Comparison of ENCODE assay signal across 18 cellular contexts in the genomic region with DNA sequence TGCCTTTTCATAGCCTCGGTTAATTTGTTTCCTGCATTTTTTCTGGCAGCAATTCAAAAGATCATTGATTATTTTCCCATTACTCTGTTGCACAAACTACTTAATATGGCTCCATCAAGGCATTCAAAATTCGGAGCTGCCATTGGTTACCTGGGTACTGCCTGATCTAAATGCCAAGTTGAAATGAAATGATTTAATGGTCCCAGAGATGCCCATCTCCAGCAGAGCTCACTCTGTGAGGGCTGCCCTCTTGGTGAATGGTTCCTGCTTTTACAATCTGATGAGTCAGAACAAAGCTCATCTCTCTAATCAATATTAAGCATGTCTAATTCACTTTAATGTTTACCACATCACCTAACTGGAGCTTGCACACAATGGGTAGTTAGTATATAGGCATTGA.
DNase-seq lines count a peak whose midpoint lies in the region; ATAC-seq and TF ChIP-seq lines count a peak whose summit lies in the region.
"Had no signal": no experiment of that assay in that cellular context is flagged by ENCODE, and none has a peak within 500 bp of the region (broad histone marks: within the 10 kb centered on the region; RNA-seq: fewer than 3 reads in every experiment).

No MANE protein-coding gene starts in this region.

- H3K27me3 ChIP-seq in tibial artery, result no peaks in the 10 kb centered on the region
- H3K27me3 ChIP-seq: BLaER1 treated with 17β-estradiol and CSF1 and Interleukin-3, amounts not matched to agents 10 nM and 100 nM had no signal

- H3K4me3 ChIP-seq in tibial artery, result no peak overlapping the region
- H3K4me3 ChIP-seq: BLaER1 treated with 17β-estradiol and CSF1 and Interleukin-3, amounts not matched to agents 10 nM and 100 nM; HAP-1 had no signal

- peaks cover 8% of the 10 kb centered on the region for H3K9me3 Mint-ChIP-seq in WTC11

- TF ChIP-seq CTCF in WTC11 (IDR thresholded peaks at IDR 0.05) (no peak), tibial artery (IDR thresholded peaks at IDR 0.05) (no peak)

- CTCF ChIA-PET in WTC11 (lab: Charles Lee), result interaction anchor here (0.8 to 1.4 kb wide), 2 partner anchors 216 to 598 kb away, joined by 3 read pairs; no protein-coding TSS in a partner anchor

- no peaks in the 10 kb centered on the region for H3K36me3 Mint-ChIP-seq in WTC11
- H3K36me3 Mint-ChIP-seq: CD4-positive, CD25-positive, alpha-beta regulatory T cell had no signal

- H3K4me1 Mint-ChIP-seq in WTC11, result peaks cover 29% of the 10 kb centered on the region

- no peak overlapping the region for H3K4me3 Mint-ChIP-seq in WTC11
- H3K4me3 Mint-ChIP-seq: CD4-positive, CD25-positive, alpha-beta regulatory T cell had no signal

- ATAC-seq in WTC11, result no peak

- H3K27ac Mint-ChIP-seq in WTC11, result 0 out of 2 replicates have a peak overlapping the region, but pooled peaks have one; percentile 11
- H3K27ac Mint-ChIP-seq: CD4-positive, CD25-positive, alpha-beta regulatory T cell had no signal

- DNase-seq in NCI-H1092 treated with DMSO at 0.1 percent for 48 hours (lab: John Stamatoyannopoulos, UW), result peak; percentile 5
- no peak for DNase-seq in NCI-H1092 (lab: John Stamatoyannopoulos, UW)
- DNase-seq in DMS79 (lab: John Stamatoyannopoulos, UW), result peak; percentile 67
- DNase-seq in NCI-H1105 treated with DMSO at 0.1 percent for 48 hours (lab: John Stamatoyannopoulos, UW), result peak; percentile 71
- DNase-seq in WTC11 (ENCODE audit: low spot score), result no peak
- DNase-seq in NCI-H2081 (lab: John Stamatoyannopoulos, UW), result no peak
- no peak for DNase-seq in COLO668 (lab: John Stamatoyannopoulos, UW; ENCODE audit: unreplicated experiment)
- no peak for DNase-seq in tibial artery
- DNase-seq: AML-193; Calu3; CD4-positive, CD25-positive, alpha-beta regulatory T cell; DMS 273 treated with DMSO at 0.1 percent for 48 hours; EL; GOT3 had no signal

- no peaks in the 10 kb centered on the region for H3K9me3 ChIP-seq in tibial artery
- H3K9me3 ChIP-seq: BLaER1 treated with 17β-estradiol and CSF1 and Interleukin-3, amounts not matched to agents 10 nM and 100 nM; HAP-1 had no signal

- intact Hi-C loops in tibial artery (cut with DNase I; ENCODE audit: low total_unique reads), result no loop called here

- H3K27ac ChIP-seq in tibial artery, result no peak overlapping the region
- H3K27ac ChIP-seq: 22Rv1; BLaER1 treated with 17β-estradiol and CSF1 and Interleukin-3, amounts not matched to agents 10 nM and 100 nM; HL-60 had no signal

- no peaks in the 10 kb centered on the region for H3K4me1 ChIP-seq in tibial artery
- H3K4me1 ChIP-seq: BLaER1 treated with 17β-estradiol and CSF1 and Interleukin-3, amounts not matched to agents 10 nM and 100 nM; HAP-1 had no signal

- no peaks in the 10 kb centered on the region for H3K36me3 ChIP-seq in tibial artery
- H3K36me3 ChIP-seq: BLaER1 treated with 17β-estradiol and CSF1 and Interleukin-3, amounts not matched to agents 10 nM and 100 nM; HAP-1 had no signal

- POLR2A ChIA-PET in WTC11 (lab: Charles Lee), result interaction anchor here (0.5 kb wide), 1 partner anchor 99 kb away, joined by 3 read pairs; no protein-coding TSS in a partner anchor

- H3K27me3 Mint-ChIP-seq in WTC11 (ENCODE audit: low read depth), result no peaks in the 10 kb centered on the region
- H3K27me3 Mint-ChIP-seq: CD4-positive, CD25-positive, alpha-beta regulatory T cell had no signal

TF ChIP-seq in WTC11, 78 proteins besides CTCF, POLR2A, EP300 and RAD21 (continues in another document):
- TF ChIP-seq, protein P1, sequence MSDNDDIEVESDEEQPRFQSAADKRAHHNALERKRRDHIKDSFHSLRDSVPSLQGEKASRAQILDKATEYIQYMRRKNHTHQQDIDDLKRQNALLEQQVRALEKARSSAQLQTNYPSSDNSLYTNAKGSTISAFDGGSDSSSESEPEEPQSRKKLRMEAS (CRISPR knock-in tag; IDR thresholded peaks at IDR 0.05), result no peak
- TF ChIP-seq, protein P2, sequence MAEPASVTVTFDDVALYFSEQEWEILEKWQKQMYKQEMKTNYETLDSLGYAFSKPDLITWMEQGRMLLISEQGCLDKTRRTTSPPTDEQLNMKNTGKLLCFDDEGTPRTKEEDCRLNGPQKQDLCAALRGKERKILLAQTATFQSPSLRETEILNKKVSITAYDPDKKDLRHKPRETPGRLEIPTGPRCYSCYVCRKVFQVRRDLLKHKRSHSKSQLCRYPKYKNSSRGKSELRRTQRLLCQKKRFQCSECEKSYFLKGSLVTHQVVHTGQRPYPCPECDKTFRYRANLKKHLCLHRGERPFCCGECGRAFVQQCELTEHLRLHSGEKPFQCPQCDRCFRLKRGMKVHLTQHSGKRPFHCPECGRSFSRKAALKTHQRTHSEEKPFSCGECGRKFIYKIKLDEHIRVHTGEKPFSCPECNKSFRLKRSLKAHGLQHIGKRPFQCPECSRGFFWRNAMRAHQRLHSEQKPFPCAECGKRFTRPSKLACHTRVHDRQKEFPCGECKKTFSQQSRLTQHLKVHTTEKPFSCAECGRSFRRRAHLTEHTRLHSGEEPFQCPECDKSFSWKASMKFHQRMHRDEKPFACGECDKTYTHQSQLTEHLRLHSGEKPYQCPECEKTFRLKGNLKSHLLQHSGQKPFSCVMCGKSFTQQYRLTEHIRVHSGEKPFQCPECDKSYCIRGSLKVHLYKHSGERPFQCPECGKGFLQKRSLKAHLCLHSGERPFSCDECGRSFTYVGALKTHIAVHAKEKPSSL (CRISPR knock-in tag; conservative IDR thresholded peaks at IDR 0.05), result no peak
- no peak for TF ChIP-seq TP53 (CRISPR knock-in tag; IDR thresholded peaks at IDR 0.05)
- no peak for TF ChIP-seq FOXJ3 (CRISPR knock-in tag; IDR thresholded peaks at IDR 0.05; ENCODE audit: borderline replicate concordance)
- TF ChIP-seq NR2C2 (CRISPR knock-in tag; IDR thresholded peaks at IDR 0.05), result no peak
- no peak for TF ChIP-seq ELF4 (CRISPR knock-in tag; IDR thresholded peaks at IDR 0.05; ENCODE audit: low read depth)
- TF ChIP-seq RELA (CRISPR knock-in tag; IDR thresholded peaks at IDR 0.05; ENCODE audit: borderline replicate concordance), result no peak
- TF ChIP-seq, protein P3, sequence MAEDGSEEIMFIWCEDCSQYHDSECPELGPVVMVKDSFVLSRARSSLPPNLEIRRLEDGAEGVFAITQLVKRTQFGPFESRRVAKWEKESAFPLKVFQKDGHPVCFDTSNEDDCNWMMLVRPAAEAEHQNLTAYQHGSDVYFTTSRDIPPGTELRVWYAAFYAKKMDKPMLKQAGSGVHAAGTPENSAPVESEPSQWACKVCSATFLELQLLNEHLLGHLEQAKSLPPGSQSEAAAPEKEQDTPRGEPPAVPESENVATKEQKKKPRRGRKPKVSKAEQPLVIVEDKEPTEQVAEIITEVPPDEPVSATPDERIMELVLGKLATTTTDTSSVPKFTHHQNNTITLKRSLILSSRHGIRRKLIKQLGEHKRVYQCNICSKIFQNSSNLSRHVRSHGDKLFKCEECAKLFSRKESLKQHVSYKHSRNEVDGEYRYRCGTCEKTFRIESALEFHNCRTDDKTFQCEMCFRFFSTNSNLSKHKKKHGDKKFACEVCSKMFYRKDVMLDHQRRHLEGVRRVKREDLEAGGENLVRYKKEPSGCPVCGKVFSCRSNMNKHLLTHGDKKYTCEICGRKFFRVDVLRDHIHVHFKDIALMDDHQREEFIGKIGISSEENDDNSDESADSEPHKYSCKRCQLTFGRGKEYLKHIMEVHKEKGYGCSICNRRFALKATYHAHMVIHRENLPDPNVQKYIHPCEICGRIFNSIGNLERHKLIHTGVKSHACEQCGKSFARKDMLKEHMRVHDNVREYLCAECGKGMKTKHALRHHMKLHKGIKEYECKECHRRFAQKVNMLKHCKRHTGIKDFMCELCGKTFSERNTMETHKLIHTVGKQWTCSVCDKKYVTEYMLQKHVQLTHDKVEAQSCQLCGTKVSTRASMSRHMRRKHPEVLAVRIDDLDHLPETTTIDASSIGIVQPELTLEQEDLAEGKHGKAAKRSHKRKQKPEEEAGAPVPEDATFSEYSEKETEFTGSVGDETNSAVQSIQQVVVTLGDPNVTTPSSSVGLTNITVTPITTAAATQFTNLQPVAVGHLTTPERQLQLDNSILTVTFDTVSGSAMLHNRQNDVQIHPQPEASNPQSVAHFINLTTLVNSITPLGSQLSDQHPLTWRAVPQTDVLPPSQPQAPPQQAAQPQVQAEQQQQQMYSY (CRISPR knock-in tag; IDR thresholded peaks at IDR 0.05), result no peak
- TF ChIP-seq, protein P4, sequence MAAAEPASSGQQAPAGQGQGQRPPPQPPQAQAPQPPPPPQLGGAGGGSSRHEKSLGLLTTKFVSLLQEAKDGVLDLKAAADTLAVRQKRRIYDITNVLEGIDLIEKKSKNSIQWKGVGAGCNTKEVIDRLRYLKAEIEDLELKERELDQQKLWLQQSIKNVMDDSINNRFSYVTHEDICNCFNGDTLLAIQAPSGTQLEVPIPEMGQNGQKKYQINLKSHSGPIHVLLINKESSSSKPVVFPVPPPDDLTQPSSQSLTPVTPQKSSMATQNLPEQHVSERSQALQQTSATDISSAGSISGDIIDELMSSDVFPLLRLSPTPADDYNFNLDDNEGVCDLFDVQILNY (CRISPR knock-in tag; IDR thresholded peaks at IDR 0.05), result no peak
- TF ChIP-seq, protein P5, sequence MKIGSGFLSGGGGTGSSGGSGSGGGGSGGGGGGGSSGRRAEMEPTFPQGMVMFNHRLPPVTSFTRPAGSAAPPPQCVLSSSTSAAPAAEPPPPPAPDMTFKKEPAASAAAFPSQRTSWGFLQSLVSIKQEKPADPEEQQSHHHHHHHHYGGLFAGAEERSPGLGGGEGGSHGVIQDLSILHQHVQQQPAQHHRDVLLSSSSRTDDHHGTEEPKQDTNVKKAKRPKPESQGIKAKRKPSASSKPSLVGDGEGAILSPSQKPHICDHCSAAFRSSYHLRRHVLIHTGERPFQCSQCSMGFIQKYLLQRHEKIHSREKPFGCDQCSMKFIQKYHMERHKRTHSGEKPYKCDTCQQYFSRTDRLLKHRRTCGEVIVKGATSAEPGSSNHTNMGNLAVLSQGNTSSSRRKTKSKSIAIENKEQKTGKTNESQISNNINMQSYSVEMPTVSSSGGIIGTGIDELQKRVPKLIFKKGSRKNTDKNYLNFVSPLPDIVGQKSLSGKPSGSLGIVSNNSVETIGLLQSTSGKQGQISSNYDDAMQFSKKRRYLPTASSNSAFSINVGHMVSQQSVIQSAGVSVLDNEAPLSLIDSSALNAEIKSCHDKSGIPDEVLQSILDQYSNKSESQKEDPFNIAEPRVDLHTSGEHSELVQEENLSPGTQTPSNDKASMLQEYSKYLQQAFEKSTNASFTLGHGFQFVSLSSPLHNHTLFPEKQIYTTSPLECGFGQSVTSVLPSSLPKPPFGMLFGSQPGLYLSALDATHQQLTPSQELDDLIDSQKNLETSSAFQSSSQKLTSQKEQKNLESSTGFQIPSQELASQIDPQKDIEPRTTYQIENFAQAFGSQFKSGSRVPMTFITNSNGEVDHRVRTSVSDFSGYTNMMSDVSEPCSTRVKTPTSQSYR (CRISPR knock-in tag; IDR thresholded peaks at IDR 0.05), result no peak

Comparison
In these comparisons a context has a peak if more than half of its experiments do, and no peak if none do; other contexts are left out.
1. DNase-seq: peak in NCI-H1092 treated with DMSO at 0.1 percent for 48 hours (single experiment), DMS79 (single experiment) and NCI-H1105 treated with DMSO at 0.1 percent for 48 hours (single experiment); none in NCI-H1092 (single experiment), WTC11 (single experiment), NCI-H2081 (0 of 2), COLO668 (single experiment) and tibial artery (0 of 2).